21 cellular contexts compared by ENCODE assay signal in the genomic region with DNA sequence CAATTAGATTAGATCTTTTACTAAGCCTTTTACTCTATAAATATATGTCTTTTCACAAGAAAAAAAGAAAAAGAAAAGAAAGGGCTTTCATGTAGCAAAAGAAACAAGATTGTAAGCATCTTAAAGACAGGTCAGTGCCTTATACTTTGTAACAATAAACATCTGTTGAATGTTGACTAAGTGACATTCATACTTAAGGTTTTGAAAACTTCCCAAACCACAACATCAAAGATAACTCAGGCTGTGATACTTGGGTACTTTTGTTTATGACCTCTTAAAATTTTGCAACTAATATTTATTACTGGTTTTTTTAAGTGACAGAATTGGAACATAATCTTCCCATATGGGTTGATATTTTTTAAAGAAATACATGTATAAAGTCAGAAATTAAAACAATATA. TPM values are rescaled to one million over a fixed set of nuclear protein-coding genes. Genes with fewer than 3 reads are reported as not detected.
DNase-seq lines count a peak whose midpoint lies in the region; ATAC-seq and TF ChIP-seq lines count a peak whose summit lies in the region.
"Had no signal": no experiment of that assay in that cellular context is flagged by ENCODE, and none has a peak within 500 bp of the region (broad histone marks: within the 10 kb centered on the region; RNA-seq: fewer than 3 reads in every experiment).

No MANE protein-coding gene starts in this region.

- H3K27me3 Mint-ChIP-seq in T-cell, result no peaks in the 10 kb centered on the region
- H3K27me3 Mint-ChIP-seq: CD4-positive, alpha-beta T cell had no signal

- H3K9me3 Mint-ChIP-seq in T-cell, result no peaks in the 10 kb centered on the region
- H3K9me3 Mint-ChIP-seq: CD4-positive, alpha-beta T cell had no signal

- DNase-seq in adipocyte (ENCODE audit: low read depth) (no peak), GM10266 (ENCODE audit: extremely low spot score) (no peak), NOMO-1 treated with DMSO at 0.1 percent for 48 hours (lab: John Stamatoyannopoulos, UW; ENCODE audit: unreplicated experiment) (no peak), T-cell (no peak)
- DNase-seq in activated effector memory CD4-positive, alpha-beta T cell treated with anti-CD3 and anti-CD28 coated beads, Interleukin-2, amount 50 U/mL, for 16 hours, result no peak
- DNase-seq: Caco-2; CD4-positive, alpha-beta T cell; DMS 273 treated with DMSO at 0.1 percent for 48 hours; DMS79 treated with DMSO at 0.1 percent for 48 hours; IMR-90; MV-4-11; NCI-H1105 treated with DMSO at 0.1 percent for 48 hours; NCI-H2029 treated with DMSO at 0.1 percent for 48 hours; NCI-H2171; NCI-H526; RPMI8226; SHP77 had no signal

- no peaks in the 10 kb centered on the region for H3K9me3 ChIP-seq in adipocyte (ENCODE audit: control insufficient read depth, low read length)
- H3K9me3 ChIP-seq: BLaER1, Caco-2 had no signal

- POLR2A ChIA-PET in T-cell (lab: Charles Lee), result no interaction called here

- TF ChIP-seq CTCF in GM10266 (IDR thresholded peaks at IDR 0.05; ENCODE audit: control insufficient read depth, insufficient read depth, low read depth, missing control alignments), result no peak

- no peak overlapping the region for H3K27ac Mint-ChIP-seq in T-cell
- H3K27ac Mint-ChIP-seq: CD4-positive, alpha-beta T cell had no signal

- no peak for ATAC-seq in T-cell (replicated peaks in 1 of 4)

- H3K4me3 ChIP-seq in adipocyte (ENCODE audit: low read length), result peak overlapping the region; percentile 4
- H3K4me3 ChIP-seq: BLaER1 had no signal

- H3K27ac ChIP-seq in cingulate gyrus (ENCODE audit: low read depth, low read length) (peak overlapping the region; percentile 42), layer of hippocampus (ENCODE audit: low read depth, low read length) (peak overlapping the region; percentile 48)
- H3K27ac ChIP-seq: BLaER1, KMS-11 had no signal

- H3K4me3 Mint-ChIP-seq in T-cell, result no peak overlapping the region
- H3K4me3 Mint-ChIP-seq: CD4-positive, alpha-beta T cell had no signal

- CTCF ChIA-PET in T-cell (lab: Charles Lee), result interaction anchor here in 1 of 2 donors (1.0 kb wide), 1 partner anchor 77 kb away, joined by 3 read pairs; no protein-coding TSS in a partner anchor

- H3K36me3 Mint-ChIP-seq in T-cell, result peaks cover 21% of the 10 kb centered on the region

- no peak overlapping the region for H3K9ac ChIP-seq in adipocyte (ENCODE audit: low read length)
- H3K9ac ChIP-seq: BLaER1, KMS-11 had no signal

- H3K4me1 Mint-ChIP-seq in T-cell, result peaks cover 15 to 24% (median 24%) of the 10 kb centered on the region in 3 donors

- H3K36me3 ChIP-seq in adipocyte (ENCODE audit: control insufficient read depth, insufficient read depth, low read length, severe bottlenecking), result peaks cover 66% of the 10 kb centered on the region
- H3K36me3 ChIP-seq: BLaER1 had no signal

- H3K4me1 ChIP-seq in adipocyte (ENCODE audit: control insufficient read depth, insufficient read depth, low read length), result peaks cover 38% of the 10 kb centered on the region
- H3K4me1 ChIP-seq: BLaER1, Caco-2 had no signal

- no peaks in the 10 kb centered on the region for H3K27me3 ChIP-seq in adipocyte (replicated peaks; ENCODE audit: control insufficient read depth, insufficient read depth, low read length)
- H3K27me3 ChIP-seq in layer of hippocampus (ENCODE audit: control insufficient read depth, insufficient read depth, low read length), result no peaks in the 10 kb centered on the region
- H3K27me3 ChIP-seq: BLaER1 had no signal

RNA-seq across cellular contexts. Expression of a gene that starts 7.4 kb away (rescaled TPM):
- 10 to 100 TPM in 1 of 5 donors, 1 to 10 TPM in 4; 5.7 to 14.1 (median 6.0) TPM for total RNA-seq in T-cell
